ENCODE assay signal across 18 cellular contexts in genomic region chr11:63931876-63932275, GRCh38. TPM values are rescaled to one million over a fixed set of nuclear protein-coding genes. Genes with fewer than 3 reads are reported as not detected.
"Had no signal": no experiment of that assay in that cellular context is flagged by ENCODE, and none has a peak within 500 bp of the region (broad histone marks: within the 10 kb centered on the region; RNA-seq: fewer than 3 reads in every experiment).

No MANE protein-coding gene starts in this region.

- H3K79me2 ChIP-seq: parathyroid adenoma had no signal

- H3K27ac ChIP-seq: lower lobe of right lung, parathyroid adenoma, right lobe of liver, skin epidermis, testis had no signal

- H2AFZ ChIP-seq: parathyroid adenoma had no signal

- H3K36me3 ChIP-seq: lower lobe of right lung, right lobe of liver had no signal

- H3K9ac ChIP-seq: parathyroid adenoma had no signal

- DNase-seq: activated naive CD4-positive, alpha-beta T cell treated with Interleukin-2 at 50 U/mL for 16 hours; activated naive CD8-positive, alpha-beta T cell treated with anti-CD3 and anti-CD28 coated beads, Interleukin-2, amount 10 ng/mL, durations not matched to agents 7 days and 5 days; activated T-cell treated with anti-CD3 and anti-CD28 coated beads, Interleukin-2, amount 50 U/mL, for 24 hours; amniotic stem cell; effector CD4-positive, alpha-beta T cell; erythroblast; kidney; lower lobe of right lung; naive thymus-derived CD4-positive, alpha-beta T cell; right lobe of liver; stimulated activated CD4-positive, alpha-beta T cell treated with anti-CD3 and anti-CD28 coated beads, Interleukin-2, amount 100 ng/mL, for 24 hours; T-cell; testis had no signal

- H3K9me3 ChIP-seq: lower lobe of right lung, right lobe of liver, testis had no signal

- H3K4me3 ChIP-seq: lower lobe of right lung, right lobe of liver, skin epidermis, testis had no signal

- H3K27me3 ChIP-seq: right lobe of liver, testis had no signal

- FAIRE-seq: endometrium, kidney had no signal

- ATAC-seq: left lobe of liver; lower lobe of right lung; naive thymus-derived CD4-positive, alpha-beta T cell; stimulated activated memory B cell treated with anti-CD40 and anti-IgM and Interleukin-4, amounts not matched to agents 10 μg/mL and 1 μg/mL and 100 μg/mL, for 72 hours; T-cell had no signal

- H3K4me1 ChIP-seq: lower lobe of right lung, parathyroid adenoma, right lobe of liver, testis had no signal

RNA-seq across cellular contexts. Expression of gene RCOR2, which starts 14.9 kb away (rescaled TPM):
- polyA plus RNA-seq: naive thymus-derived CD4-positive, alpha-beta T cell had no signal
